In genomic region chr14:52695481-52696091, GRCh38 we compare ENCODE assay signal across 8 cellular contexts. TPM values are rescaled to one million over a fixed set of nuclear protein-coding genes. Genes with fewer than 3 reads are reported as not detected.
DNase-seq lines count a peak whose midpoint lies in the region; ATAC-seq and TF ChIP-seq lines count a peak whose summit lies in the region.

ERO1A (minus strand) TSS chr14:52695558; CDS start chr14:52695481, 77 bp downstream.

- TF ChIP-seq POLR2A in uterus (IDR thresholded peaks at IDR 0.05) = peak; percentile 28 to 67

- 0 to 1% (median 1%) methylated on average over 48 to 78 of the region's 78 CpGs for WGBS in psoas muscle, 3 donors

- H3K27ac ChIP-seq in left ventricle myocardium inferior (replicated peaks) (peak within 1 kb of the TSS; percentile 97), psoas muscle (peak within 1 kb of the TSS; percentile 100), uterus (peak within 1 kb of the TSS; percentile 94 to 95)

- H3K4me1 ChIP-seq in left ventricle myocardium inferior = peaks cover 55% of the 10 kb centered on the region
- peaks cover 17% of the 10 kb centered on the region for H3K4me1 ChIP-seq in psoas muscle
- no peaks in the 10 kb centered on the region for H3K4me1 ChIP-seq in uterus

- TF ChIP-seq CTCF in GM12875 (IDR thresholded peaks at IDR 0.05; ENCODE audit: borderline replicate concordance, insufficient read depth, low read depth, low read length) = 0 out of 2 replicates have a peak, but pooled peaks have one; percentile 16
- TF ChIP-seq CTCF in left ventricle myocardium inferior (IDR thresholded peaks at IDR 0.05; ENCODE audit: borderline replicate concordance) = no peak
- no peak for TF ChIP-seq CTCF in psoas muscle (IDR thresholded peaks at IDR 0.05)
- TF ChIP-seq CTCF in uterus (IDR thresholded peaks at IDR 0.05) = no peak

- ATAC-seq in HG02610 (IDR thresholded peaks at IDR 0.05; ENCODE audit: unreplicated experiment) = peak; percentile 68
- peak; percentile 93 to 95 (median 95) for ATAC-seq in psoas muscle

- intact Hi-C loops in left ventricle myocardium inferior (cut with micrococcal nuclease) = no loop called here
- intact Hi-C loops in psoas muscle (cut with DNase I) = no loop called here
- intact Hi-C loops in uterus (cut with DNase I; ENCODE audit: low total_unique reads) = loop anchor here (5.0 kb wide), 1 partner anchor 257 kb away; the partner anchor contains the start of gene FERMT2

- H3K36me3 ChIP-seq in left ventricle myocardium inferior (no peaks in the 10 kb centered on the region), psoas muscle (ENCODE audit: insufficient read depth in 1 of 2, low read depth in 1 of 2) (no peaks in the 10 kb centered on the region), uterus (no peaks in the 10 kb centered on the region)

- H3K4me3 ChIP-seq in GM12875 (ENCODE audit: low read depth, low read length) (peak within 1 kb of the TSS; percentile 84), left ventricle myocardium inferior (peak within 1 kb of the TSS; percentile 90), psoas muscle (peak within 1 kb of the TSS; percentile 99), uterus (peak within 1 kb of the TSS; percentile 50 to 64)

- DNase-seq in NCI-H1092 (lab: John Stamatoyannopoulos, UW) = peak; percentile 72
- peak; percentile 48 to 64 (median 56) for DNase-seq in T-helper 1 cell
- DNase-seq in amniotic stem cell (lab: John Stamatoyannopoulos, UW) = peak; percentile 64
- DNase-seq in left ventricle myocardium inferior = peak; percentile 88
- peak; percentile 84 to 93 for DNase-seq in psoas muscle
- DNase-seq in uterus = peak; percentile 81 to 83

- H3K9me3 ChIP-seq in left ventricle myocardium inferior (replicated peaks) = no peaks in the 10 kb centered on the region
- no peaks in the 10 kb centered on the region for H3K9me3 ChIP-seq in psoas muscle
- no peaks in the 10 kb centered on the region for H3K9me3 ChIP-seq in uterus

- H3K27me3 ChIP-seq in left ventricle myocardium inferior (ENCODE audit: low read depth) (no peaks in the 10 kb centered on the region), psoas muscle (ENCODE audit: insufficient read depth in 3 of 3, low read length in 2 of 3) (no peaks in the 10 kb centered on the region), uterus (no peaks in the 10 kb centered on the region)

RNA-seq across cellular contexts. Expression of gene ERO1A, which starts in this region (rescaled TPM):
- total RNA-seq in left ventricle myocardium inferior (14.6 TPM), psoas muscle (10 to 100 TPM; 14.2 to 22.3 (median 19.4) TPM), uterus (10 to 100 TPM; 21.3 to 38.2 (median 30.4) TPM)
- polyA plus RNA-seq in psoas muscle = 10 to 100 TPM in 2 of 3 donors, 1 to 10 TPM in 1; 6.9 to 16.1 (median 12.9) TPM

Comparison
In these comparisons a context has a peak if more than half of its experiments do, and no peak if none do; other contexts are left out.
1. Peak in every context shown above with its lines: DNase-seq, ATAC-seq, H3K4me3 ChIP-seq and H3K27ac ChIP-seq.